Comparison of ENCODE assay signal across 8 cellular contexts in genomic region chr1:45512641-45513054, GRCh38. TPM values are rescaled to one million over a fixed set of nuclear protein-coding genes. Genes with fewer than 3 reads are reported as not detected.
DNase-seq lines count a peak whose midpoint lies in the region; ATAC-seq, FAIRE-seq and TF ChIP-seq lines count a peak whose summit lies in the region.

No MANE protein-coding gene starts in this region.

- peaks cover 5% of the 10 kb centered on the region for H3K4me1 Mint-ChIP-seq in activated B cell treated with CpG ODN at 0.5 μM for 24 hours

- intact Hi-C loops in A673 (cut with micrococcal nuclease; ENCODE audit: unreplicated experiment) (loop anchor here (1.0 kb wide), 1 partner anchor 58 kb away; no protein-coding TSS in a partner anchor), activated B cell treated with CpG ODN at 0.5 μM for 24 hours (cut with micrococcal nuclease) (loop anchor here (1.0 kb wide), 1 partner anchor 58 kb away; no protein-coding TSS in a partner anchor), right lobe of liver (cut with DNase I) (loop anchor here in 1 of 2 donors (5.0 kb wide), 1 partner anchor 55 kb away; no protein-coding TSS in a partner anchor)

- H3K9me3 ChIP-seq in A673 (ENCODE audit: low read depth, low read length, poor library complexity, severe bottlenecking) (no peaks in the 10 kb centered on the region), right lobe of liver (no peaks in the 10 kb centered on the region)

- no TSS peak for BruUV-seq in A673 (replicated peaks; lab: Mats Ljungman, UMichigan)

- CTCF ChIA-PET in A673 (lab: Charles Lee) (interaction anchor here (1.1 kb wide), 1 partner anchor 20 kb away, joined by 3 read pairs; no protein-coding TSS in a partner anchor), activated B cell treated with CpG ODN at 0.5 μM for 24 hours (lab: Charles Lee) (interaction anchor here (0.6 to 3.8 kb wide), 23 partner anchors 9 to 784 kb away, joined by 3 to 186 read pairs (median 4); partner anchors contain the start of genes AKR1A1, CCDC163, MMACHC and PRDX1)

- no peak overlapping the region for H3K4me3 Mint-ChIP-seq in activated B cell treated with CpG ODN at 0.5 μM for 24 hours

- H3K27ac Mint-ChIP-seq in activated B cell treated with CpG ODN at 0.5 μM for 24 hours: no peak overlapping the region

- peaks cover 90% of the 10 kb centered on the region for H3K36me3 ChIP-seq in A673 (ENCODE audit: insufficient read depth, low read length, poor library complexity, severe bottlenecking)
- H3K36me3 ChIP-seq in right lobe of liver: peaks cover 0 to 89% (median 57%) of the 10 kb centered on the region in 4 donors

- no peak for TF ChIP-seq POLR2A in GM12891 (IDR thresholded peaks at IDR 0.05; ENCODE audit: low read depth, low read length)
- TF ChIP-seq POLR2A in right lobe of liver (IDR thresholded peaks at IDR 0.05): no peak

- POLR2A ChIA-PET in A673 (lab: Charles Lee; ENCODE audit: low non-redundant PET) (interaction anchor here (0.6 kb wide), 1 partner anchor 9 kb away, joined by 4 read pairs; the partner anchor contains the start of gene PRDX1), activated B cell treated with CpG ODN at 0.5 μM for 24 hours (lab: Charles Lee) (interaction anchor here (0.6 to 3.1 kb wide), 13 partner anchors 9 to 712 kb away, joined by 3 to 28 read pairs (median 5); partner anchors contain the start of genes AKR1A1, CCDC163, MMACHC and PRDX1)

- H3K9me3 Mint-ChIP-seq in activated B cell treated with CpG ODN at 0.5 μM for 24 hours: no peaks in the 10 kb centered on the region

- ATAC-seq in activated B cell treated with CpG ODN at 0.5 μM for 24 hours (ENCODE audit: low read depth): peak; percentile 80
- ATAC-seq in right lobe of liver: peak; percentile 68 to 85 (median 80)
- no peak for ATAC-seq in HG03175 (IDR thresholded peaks at IDR 0.05; ENCODE audit: unreplicated experiment)

- H3K27me3 ChIP-seq in A673 (replicated peaks; ENCODE audit: insufficient read depth, low read depth, low read length, poor library complexity) (no peaks in the 10 kb centered on the region), right lobe of liver (no peaks in the 10 kb centered on the region)

- WGBS in right lobe of liver (ENCODE audit: insufficient coverage, low coverage, low lambda C conversion rate, missing lambda C conversion rate): 100% methylated on average over 1 of the region's 1 CpG

- peaks cover 12% of the 10 kb centered on the region for H3K4me1 ChIP-seq in A673 (ENCODE audit: insufficient read depth, low read length, poor library complexity, severe bottlenecking)
- peaks cover 0 to 40% (median 15%) of the 10 kb centered on the region in 4 donors for H3K4me1 ChIP-seq in right lobe of liver

- no peaks in the 10 kb centered on the region for H3K27me3 Mint-ChIP-seq in activated B cell treated with CpG ODN at 0.5 μM for 24 hours

- H3K4me3 ChIP-seq in A673 (ENCODE audit: low read depth, low read length, poor library complexity, severe bottlenecking) (no peak overlapping the region), choroid plexus epithelial cell (ENCODE audit: low read depth, low read length) (no peak overlapping the region), right lobe of liver (no peak overlapping the region)

- peak; percentile 78 for TF ChIP-seq CTCF in A673 (conservative IDR thresholded peaks at IDR 0.05; ENCODE audit: low read depth, low read length)
- peak; percentile 18 for TF ChIP-seq CTCF in activated B cell treated with CpG ODN at 0.5 μM for 24 hours (IDR thresholded peaks at IDR 0.05)
- peak; percentile 84 for TF ChIP-seq CTCF in choroid plexus epithelial cell (conservative IDR thresholded peaks at IDR 0.05; ENCODE audit: low read depth, low read length)
- TF ChIP-seq CTCF in right lobe of liver (IDR thresholded peaks at IDR 0.05): peak; percentile 72 to 84 (median 77)

- H3K27ac ChIP-seq in A673 (ENCODE audit: low read depth, low read length, poor library complexity, severe bottlenecking): no peak overlapping the region
- H3K27ac ChIP-seq in right lobe of liver: no peak overlapping the region

- H3K36me3 Mint-ChIP-seq in activated B cell treated with CpG ODN at 0.5 μM for 24 hours (ENCODE audit: low read depth): peaks cover 92% of the 10 kb centered on the region

- DNase-seq in A673 (ENCODE audit: low spot score) (peak; percentile 63), GM12891 (ENCODE audit: insufficient read length, low spot score) (no peak), NCI-H2196 treated with DMSO at 0.1 percent for 48 hours (lab: John Stamatoyannopoulos, UW; ENCODE audit: unreplicated experiment) (peak; percentile 64), activated B cell treated with CpG ODN at 0.5 μM for 24 hours (no peak), choroid plexus epithelial cell (ENCODE audit: low read depth) (peak; percentile 83), right lobe of liver (peak in 2 of 3 donors; percentile 51 to 69)
- peak; percentile 36 for DNase-seq in stimulated activated naive CD4-positive, alpha-beta T cell treated with Interleukin-2 at 50 U/mL for 16 hours (lab: John Stamatoyannopoulos, UW)

- peak; percentile 89 for FAIRE-seq in GM12891 (lab: Jason Lieb, UNC)

TF ChIP-seq in GM12891, 5 proteins besides CTCF, POLR2A, EP300 and RAD21:
- no peak for TF ChIP-seq POU2F2 (IDR thresholded peaks at IDR 0.05; ENCODE audit: low read depth, low read length)
TF ChIP-seq in GM12891: peak in this region for 0.

RNA-seq across cellular contexts. Expression of gene PRDX1, which starts 9.0 kb away (rescaled TPM):
- total RNA-seq in A673 (2021): 947 and 1,108 TPM in 2 replicates
- polyA plus RNA-seq in GM12891 (2012; ENCODE audit: low read depth, missing spikeins): 679 TPM
- 351 and 413 TPM in 2 replicates for total RNA-seq in activated B cell treated with CpG ODN at 0.5 μM for 24 hours
- total RNA-seq in right lobe of liver: 100 to 1,000 TPM; 315 to 672 (median 358) TPM

RNA-seq across cellular contexts. Expression of gene MMACHC, which starts 12.5 kb away (rescaled TPM):
- total RNA-seq in A673 (2021) (14.4 and 16.2 TPM in 2 replicates), activated B cell treated with CpG ODN at 0.5 μM for 24 hours (3.6 and 5.1 TPM in 2 replicates), right lobe of liver (10 to 100 TPM in 5 of 6 experiments, 1 to 10 TPM in 1; 7.7 to 38.5 (median 17.3) TPM)
- polyA plus RNA-seq in GM12891 (2012; ENCODE audit: low read depth, missing spikeins): 4.4 TPM

RNA-seq across cellular contexts. Expression of gene CCDC163, which starts 12.8 kb away (rescaled TPM):
- total RNA-seq in A673 (2021) (2.3 and 2.5 TPM in 2 replicates), activated B cell treated with CpG ODN at 0.5 μM for 24 hours (1.1 TPM in 2 replicates), right lobe of liver (1 to 10 TPM in 2 of 6 experiments, under 1 TPM in 4; 0.31 to 1.3 (median 0.67) TPM)
- 1.2 TPM for polyA plus RNA-seq in GM12891 (2012; ENCODE audit: low read depth, missing spikeins)

RNA-seq across cellular contexts. Expression of gene TESK2, which starts 21.7 kb away (rescaled TPM):
- total RNA-seq in A673 (2021) (0.75 and 2.7 TPM in 2 replicates), activated B cell treated with CpG ODN at 0.5 μM for 24 hours (11.7 and 12.2 TPM in 2 replicates), right lobe of liver (1 to 10 TPM; 2.7 to 5.5 (median 4.3) TPM)
- polyA plus RNA-seq in GM12891 (2012; ENCODE audit: low read depth, missing spikeins): 7.6 TPM

RNA-seq across cellular contexts. Expression of gene AKR1A1, which starts 38.0 kb away (rescaled TPM):
- total RNA-seq in A673 (2021) (183 and 189 TPM in 2 replicates), activated B cell treated with CpG ODN at 0.5 μM for 24 hours (215 and 218 TPM in 2 replicates), right lobe of liver (100 to 1,000 TPM; 115 to 308 (median 220) TPM)
- 305 TPM for polyA plus RNA-seq in GM12891 (2012; ENCODE audit: low read depth, missing spikeins)

Comparison
In these comparisons a context has a peak if more than half of its experiments do, and no peak if none do; other contexts are left out.
1. DNase-seq: peak in A673 (single experiment), NCI-H2196 treated with DMSO at 0.1 percent for 48 hours (single experiment), choroid plexus epithelial cell (single experiment), right lobe of liver (2 of 3) and stimulated activated naive CD4-positive, alpha-beta T cell treated with Interleukin-2 at 50 U/mL for 16 hours (single experiment); none in GM12891 (single experiment) and activated B cell treated with CpG ODN at 0.5 μM for 24 hours (single experiment).
2. CTCF ChIP-seq: peak in every context shown above with its lines; median percentile 84 in choroid plexus epithelial cell; 78 in A673; 77 in right lobe of liver; 18 in activated B cell treated with CpG ODN at 0.5 μM for 24 hours.